In genomic region chr16:4734730-4735575, GRCh38 we compare ENCODE assay signal across 1 cellular context.
TF ChIP-seq lines count a peak whose summit lies in the region.

No MANE protein-coding gene starts in this region.

TF ChIP-seq in H1, 55 proteins besides CTCF, POLR2A, EP300 and RAD21:
- TF ChIP-seq RXRA (IDR thresholded peaks at IDR 0.05; ENCODE audit: insufficient read depth, low read depth, low read length) (no peak), SP4 (IDR thresholded peaks at IDR 0.05; ENCODE audit: low read length) (peak; percentile 10; the same call in 1 of the 2 replicates), TAF1 (IDR thresholded peaks at IDR 0.05; ENCODE audit: low read depth, low read length) (peak; percentile 39; the same call in 1 of the 2 replicates), YY1 (IDR thresholded peaks at IDR 0.05; ENCODE audit: low read depth, low read length) (no peak), SUZ12 (IDR thresholded peaks at IDR 0.05; ENCODE audit: low read length) (no peak), SP2 (IDR thresholded peaks at IDR 0.05; ENCODE audit: low read length) (no peak), BCL11A (IDR thresholded peaks at IDR 0.05; ENCODE audit: low read depth in 2 of 2, low read length in 2 of 2) (no peak), SIN3A (conservative IDR thresholded peaks at IDR 0.05 in 1 of 2, IDR thresholded peaks at IDR 0.05 in 1 of 2; ENCODE audit: low read depth in 1 of 2, low read length in 2 of 2) (peak; percentile 91 to 95), BRCA1 (IDR thresholded peaks at IDR 0.05; ENCODE audit: low read depth, low read length) (no peak), HDAC6 (IDR thresholded peaks at IDR 0.05; ENCODE audit: low read depth, low read length) (no peak), KDM4A (IDR thresholded peaks at IDR 0.05; ENCODE audit: low read depth, low read length, severe bottlenecking) (peak; percentile 24), SAP30 (IDR thresholded peaks at IDR 0.05; ENCODE audit: insufficient read depth, insufficient replicate concordance, low read length) (no peak), POU5F1 (IDR thresholded peaks at IDR 0.05; ENCODE audit: low read depth, low read length) (no peak), CHD1 (IDR thresholded peaks at IDR 0.05; ENCODE audit: low read depth, low read length) (no peak), KDM1A (IDR thresholded peaks at IDR 0.05; ENCODE audit: borderline replicate concordance, low read length) (peak; percentile 81; the same call in 1 of the 2 replicates), SIRT6 (IDR thresholded peaks at IDR 0.05; ENCODE audit: low read length) (no peak), HDAC2 (IDR thresholded peaks at IDR 0.05; ENCODE audit: borderline replicate concordance in 1 of 2, low read depth in 2 of 2, low read length in 2 of 2) (peak in 1 of 2 experiments; percentile 11; a peak in 1 of 4 replicates), CREB1 (IDR thresholded peaks at IDR 0.05) (no peak), PHF8 (conservative IDR thresholded peaks at IDR 0.05; ENCODE audit: low read depth, low read length) (no peak), CBX5 (IDR thresholded peaks at IDR 0.05; ENCODE audit: low read depth, low read length) (no peak), E2F6 (IDR thresholded peaks at IDR 0.05) (no peak)
- TF ChIP-seq, protein P1, sequence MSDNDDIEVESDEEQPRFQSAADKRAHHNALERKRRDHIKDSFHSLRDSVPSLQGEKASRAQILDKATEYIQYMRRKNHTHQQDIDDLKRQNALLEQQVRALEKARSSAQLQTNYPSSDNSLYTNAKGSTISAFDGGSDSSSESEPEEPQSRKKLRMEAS (IDR thresholded peaks at IDR 0.05), result peak; percentile 79
TF ChIP-seq in H1: peak in this region for 7.
